8 cellular contexts compared by ENCODE assay signal in the genomic region with DNA sequence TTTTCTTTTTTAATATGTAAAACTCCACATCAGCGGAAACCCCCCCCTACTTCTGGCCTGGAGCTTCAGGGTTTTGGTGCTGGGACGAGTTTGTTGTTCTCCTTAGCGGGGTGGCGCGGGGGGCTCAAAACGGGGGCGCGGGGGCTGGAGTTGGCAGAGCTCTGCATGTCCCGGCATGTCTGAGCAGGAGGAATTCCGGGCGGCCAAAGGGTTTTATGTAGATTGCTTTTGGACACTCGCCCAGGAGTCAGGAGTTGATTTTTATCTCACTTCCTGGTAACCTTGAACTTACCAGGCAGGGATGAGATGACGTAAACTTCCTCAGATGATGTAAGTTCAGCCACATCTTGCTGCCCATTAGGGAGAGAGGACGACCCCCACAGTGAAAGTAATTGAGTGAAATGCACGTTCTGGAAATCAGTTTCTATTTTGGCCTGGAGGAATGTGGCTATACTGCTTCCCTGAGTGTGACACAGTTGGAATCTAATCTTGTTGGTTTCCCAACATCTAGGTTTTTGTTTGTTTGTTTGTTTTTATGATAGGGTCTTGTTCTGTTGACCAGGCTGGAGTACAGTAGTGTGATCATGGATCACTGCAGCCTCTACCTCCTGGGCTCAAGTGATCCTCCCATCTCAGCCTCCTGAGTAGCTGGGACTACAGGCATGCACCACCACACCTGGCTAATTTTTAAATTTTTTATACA. TPM values are rescaled to one million over a fixed set of nuclear protein-coding genes. Genes with fewer than 3 reads are reported as not detected.
DNase-seq lines count a peak whose midpoint lies in the region; ATAC-seq and TF ChIP-seq lines count a peak whose summit lies in the region.

No MANE protein-coding gene starts in this region.

- peak; percentile 75 for DNase-seq in DMS 273 treated with DMSO at 0.1 percent for 48 hours (lab: John Stamatoyannopoulos, UW)
- DNase-seq in MG63, result peak; percentile 79
- peak; percentile 69 for DNase-seq in T1000 (lab: John Stamatoyannopoulos, UW)
- peak; percentile 100 for DNase-seq in fibroblast of the aortic adventitia (ENCODE audit: low read depth)
- peak; percentile 100 for DNase-seq in non-pigmented ciliary epithelial cell (ENCODE audit: low read depth)
- DNase-seq in T-helper 2 cell treated with Interferon-gamma antibody and Interleukin-4, amounts not matched to agents 5 μg/mL and 100 μg/mL, for 36 hours (ENCODE audit: low spot score), result no peak

- H3K9me3 Mint-ChIP-seq in T-helper 2 cell treated with Interferon-gamma antibody and Interleukin-4, amounts not matched to agents 5 μg/mL and 100 μg/mL, for 36 hours, result no peaks in the 10 kb centered on the region

- ATAC-seq in HG03439 (IDR thresholded peaks at IDR 0.05; ENCODE audit: unreplicated experiment), result no peak
- no peak for ATAC-seq in HG03460 (IDR thresholded peaks at IDR 0.05; ENCODE audit: unreplicated experiment)

- TF ChIP-seq CTCF in fibroblast of the aortic adventitia (IDR thresholded peaks at IDR 0.05; ENCODE audit: insufficient read depth, low read length), result no peak

- H3K36me3 Mint-ChIP-seq in T-helper 2 cell treated with Interferon-gamma antibody and Interleukin-4, amounts not matched to agents 5 μg/mL and 100 μg/mL, for 36 hours (ENCODE audit: low read depth), result peaks cover 25% of the 10 kb centered on the region

- no peaks in the 10 kb centered on the region for H3K27me3 Mint-ChIP-seq in T-helper 2 cell treated with Interferon-gamma antibody and Interleukin-4, amounts not matched to agents 5 μg/mL and 100 μg/mL, for 36 hours (ENCODE audit: low read depth)

- no peak overlapping the region for H3K27ac Mint-ChIP-seq in T-helper 2 cell treated with Interferon-gamma antibody and Interleukin-4, amounts not matched to agents 5 μg/mL and 100 μg/mL, for 36 hours

- H3K27me3 ChIP-seq in MG63, result no peaks in the 10 kb centered on the region

- H3K36me3 ChIP-seq in MG63, result peaks cover 3% of the 10 kb centered on the region; the same call in 1 of the 2 replicates

- H3K4me3 Mint-ChIP-seq in T-helper 2 cell treated with Interferon-gamma antibody and Interleukin-4, amounts not matched to agents 5 μg/mL and 100 μg/mL, for 36 hours, result no peak overlapping the region

- H3K4me3 ChIP-seq in MG63, result no peak overlapping the region
- H3K4me3 ChIP-seq in fibroblast of the aortic adventitia (ENCODE audit: low read depth, low read length), result no peak overlapping the region

- no peaks in the 10 kb centered on the region for H3K9me3 ChIP-seq in MG63

- peaks cover 2% of the 10 kb centered on the region for H3K4me1 Mint-ChIP-seq in T-helper 2 cell treated with Interferon-gamma antibody and Interleukin-4, amounts not matched to agents 5 μg/mL and 100 μg/mL, for 36 hours (ENCODE audit: low read depth)

RNA-seq across cellular contexts. Expression of a gene that starts 21.0 kb away (rescaled TPM):
- 2.3 and 13.1 TPM in 2 replicates for total RNA-seq in MG63 (2014; rRNA removed; shearing (Covaris generic); ENCODE audit: low replicate concordance)
- 23.8 and 27.6 TPM in 2 replicates for total RNA-seq in fibroblast of the aortic adventitia (ENCODE audit: low replicate concordance)

RNA-seq across cellular contexts. Expression of a gene that starts 24.6 kb away (rescaled TPM):
- 5.5 and 11.2 TPM in 2 replicates for total RNA-seq in MG63 (2014; rRNA removed; shearing (Covaris generic); ENCODE audit: low replicate concordance)
- 9.6 and 27.2 TPM in 2 replicates for total RNA-seq in fibroblast of the aortic adventitia (ENCODE audit: low replicate concordance)

RNA-seq across cellular contexts. Expression of a gene that starts 32.4 kb away (rescaled TPM):
- total RNA-seq in MG63 (2014; rRNA removed; shearing (Covaris generic); ENCODE audit: low replicate concordance), result not detected in 2 replicates
- total RNA-seq in fibroblast of the aortic adventitia (ENCODE audit: low replicate concordance), result 0.09 TPM in 1 of 2 replicates, not detected in the other

RNA-seq across cellular contexts. Expression of a gene that starts 42.1 kb away (rescaled TPM):
- total RNA-seq in MG63 (2014; rRNA removed; shearing (Covaris generic); ENCODE audit: low replicate concordance), result 335 and 636 TPM in 2 replicates
- total RNA-seq in fibroblast of the aortic adventitia (ENCODE audit: low replicate concordance), result 113 and 119 TPM in 2 replicates

RNA-seq across cellular contexts. Expression of a gene that starts 54.2 kb away (rescaled TPM):
- total RNA-seq in MG63 (2014; rRNA removed; shearing (Covaris generic); ENCODE audit: low replicate concordance), result 187 and 203 TPM in 2 replicates
- 66.7 and 76.4 TPM in 2 replicates for total RNA-seq in fibroblast of the aortic adventitia (ENCODE audit: low replicate concordance)
